In the genomic region with DNA sequence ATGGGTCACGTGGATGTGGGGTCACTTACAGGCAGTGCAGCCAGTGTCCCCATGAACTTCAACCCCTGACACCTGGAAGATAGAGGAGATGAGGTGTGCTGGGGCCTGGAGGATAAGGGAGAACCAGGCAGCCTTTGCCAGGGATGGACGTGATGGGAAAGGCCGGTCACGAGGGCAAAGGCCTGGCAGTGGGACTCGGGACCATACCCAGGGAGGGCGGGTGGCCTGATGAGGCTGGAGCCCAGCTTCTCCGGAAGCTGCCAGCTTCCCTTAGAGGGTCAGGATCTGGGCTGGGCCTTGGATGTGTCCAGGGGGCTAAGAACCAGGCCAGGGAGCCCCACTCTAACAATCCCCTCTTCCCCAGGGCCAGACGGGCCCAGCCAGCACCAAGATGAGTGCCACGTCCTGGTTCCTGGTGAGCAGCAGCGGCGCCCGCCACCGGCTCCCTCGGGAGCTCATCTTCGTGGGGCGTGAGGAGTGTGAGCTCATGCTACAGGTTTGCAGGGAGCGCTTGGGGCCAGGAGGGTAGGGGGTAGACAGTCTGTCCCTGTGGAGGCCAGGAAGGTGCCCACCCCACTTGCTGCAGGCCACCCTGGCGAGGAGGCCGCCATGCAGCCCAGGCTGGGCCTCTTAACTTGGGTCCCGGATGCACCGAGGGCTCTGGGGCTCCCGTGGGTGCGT, we compare ENCODE assay signal across 16 cellular contexts. TPM values are rescaled to one million over a fixed set of nuclear protein-coding genes. Genes with fewer than 3 reads are reported as not detected.
DNase-seq lines count a peak whose midpoint lies in the region; ATAC-seq and TF ChIP-seq lines count a peak whose summit lies in the region.
"Had no signal": no experiment of that assay in that cellular context is flagged by ENCODE, and none has a peak within 500 bp of the region (broad histone marks: within the 10 kb centered on the region; RNA-seq: fewer than 3 reads in every experiment).

No MANE protein-coding gene starts in this region.

- H3K4me3 Mint-ChIP-seq in activated CD8-positive, alpha-beta memory T cell treated with anti-CD3 and anti-CD28 coated beads, Interleukin-2, amount 10 ng/mL, durations not matched to agents 7 days and 5 days, result no peak overlapping the region
- H3K4me3 Mint-ChIP-seq in neural progenitor cell, result peak overlapping the region; percentile 65
- H3K4me3 Mint-ChIP-seq in CD4-positive, alpha-beta T cell, result no peak overlapping the region

- intact Hi-C loops in CD4-positive, alpha-beta T cell (cut with DNase I, micrococcal nuclease), result no loop called here

- no peaks in the 10 kb centered on the region for H3K9me3 Mint-ChIP-seq in activated CD8-positive, alpha-beta memory T cell treated with anti-CD3 and anti-CD28 coated beads, Interleukin-2, amount 10 ng/mL, durations not matched to agents 7 days and 5 days (ENCODE audit: low read depth)
- H3K9me3 Mint-ChIP-seq in neural progenitor cell, result no peaks in the 10 kb centered on the region
- no peaks in the 10 kb centered on the region for H3K9me3 Mint-ChIP-seq in CD4-positive, alpha-beta T cell
- H3K9me3 Mint-ChIP-seq: IgD-negative memory B cell had no signal

- H3K36me3 ChIP-seq in BE2C (no peaks in the 10 kb centered on the region), adipocyte (ENCODE audit: control insufficient read depth, insufficient read depth, low read length, severe bottlenecking) (peaks cover 9% of the 10 kb centered on the region), neural progenitor cell (no peaks in the 10 kb centered on the region)

- peaks cover 5% of the 10 kb centered on the region; the same call in 1 of the 2 replicates for H3K4me1 ChIP-seq in BE2C
- H3K4me1 ChIP-seq in adipocyte (ENCODE audit: control insufficient read depth, insufficient read depth, low read length), result peaks cover 33% of the 10 kb centered on the region
- peaks cover 21% of the 10 kb centered on the region for H3K4me1 ChIP-seq in neural progenitor cell

- H3K4me2 ChIP-seq in neural progenitor cell, result no peak overlapping the region

- H3K79me2 ChIP-seq in neural progenitor cell (ENCODE audit: low read depth), result peaks cover 16% of the 10 kb centered on the region

- TF ChIP-seq CTCF in BE2C (IDR thresholded peaks at IDR 0.05; ENCODE audit: low read depth, low read length), result no peak
- TF ChIP-seq CTCF in neural progenitor cell (IDR thresholded peaks at IDR 0.05), result no peak
- no peak for TF ChIP-seq CTCF in CD4-positive, alpha-beta T cell (IDR thresholded peaks at IDR 0.05)

- no peak overlapping the region for H2AFZ ChIP-seq in neural progenitor cell (replicated peaks)

- H3K27me3 ChIP-seq in BE2C, result peaks cover 24% of the 10 kb centered on the region
- no peaks in the 10 kb centered on the region for H3K27me3 ChIP-seq in adipocyte (replicated peaks; ENCODE audit: control insufficient read depth, insufficient read depth, low read length)
- peaks cover 31% of the 10 kb centered on the region for H3K27me3 ChIP-seq in neural progenitor cell
- H3K27me3 ChIP-seq in CD4-positive, alpha-beta T cell (ENCODE audit: control insufficient read depth, insufficient read depth, low read length), result peaks cover 12% of the 10 kb centered on the region
- H3K27me3 ChIP-seq: Peyer's patch had no signal

- H3K4me1 Mint-ChIP-seq in activated CD8-positive, alpha-beta memory T cell treated with anti-CD3 and anti-CD28 coated beads, Interleukin-2, amount 10 ng/mL, durations not matched to agents 7 days and 5 days, result peaks cover 2% of the 10 kb centered on the region
- peaks cover 13% of the 10 kb centered on the region for H3K4me1 Mint-ChIP-seq in neural progenitor cell
- H3K4me1 Mint-ChIP-seq in CD4-positive, alpha-beta T cell (ENCODE audit: low read depth), result peaks cover 6% of the 10 kb centered on the region

- DNase-seq in activated CD8-positive, alpha-beta memory T cell treated with anti-CD3 and anti-CD28 coated beads, Interleukin-2, amount 10 ng/mL, durations not matched to agents 7 days and 5 days, result peak; percentile 38
- no peak for DNase-seq in activated CD8-positive, alpha-beta memory T cell treated with anti-CD3 and anti-CD28 coated beads for 24 hours
- DNase-seq in BE2C (peak; percentile 5), adipocyte (ENCODE audit: low read depth) (no peak), neural progenitor cell (ENCODE audit: low spot score) (peak; percentile 2), MV-4-11 (lab: John Stamatoyannopoulos, UW) (no peak)
- DNase-seq in central memory CD4-positive, alpha-beta T cell, result no peak
- no peak for DNase-seq in CD4-positive, alpha-beta T cell
- DNase-seq: 8988T, C1 segment of cervical spinal cord, COR-L47, NCI-H1436 treated with DMSO at 0.1 percent for 48 hours, NCI-H2081, NCI-H524, Peyer's patch had no signal

- H3F3A ChIP-seq in neural progenitor cell (ENCODE audit: low read depth), result peaks cover 16% of the 10 kb centered on the region

- no peaks in the 10 kb centered on the region for H3K9me3 ChIP-seq in BE2C
- no peaks in the 10 kb centered on the region for H3K9me3 ChIP-seq in adipocyte (ENCODE audit: control insufficient read depth, low read length)
- H3K9me3 ChIP-seq in neural progenitor cell (ENCODE audit: low read depth), result no peaks in the 10 kb centered on the region
- H3K9me3 ChIP-seq in CD4-positive, alpha-beta T cell (ENCODE audit: control insufficient read depth, low read length), result no peaks in the 10 kb centered on the region
- H3K9me3 ChIP-seq: Peyer's patch had no signal

- no peaks in the 10 kb centered on the region for H3K36me3 Mint-ChIP-seq in activated CD8-positive, alpha-beta memory T cell treated with anti-CD3 and anti-CD28 coated beads, Interleukin-2, amount 10 ng/mL, durations not matched to agents 7 days and 5 days
- H3K36me3 Mint-ChIP-seq in neural progenitor cell, result peaks cover 2% of the 10 kb centered on the region
- no peaks in the 10 kb centered on the region for H3K36me3 Mint-ChIP-seq in CD4-positive, alpha-beta T cell (ENCODE audit: low read depth)
- H3K36me3 Mint-ChIP-seq: IgD-negative memory B cell had no signal

- CTCF ChIA-PET in activated CD8-positive, alpha-beta memory T cell treated with anti-CD3 and anti-CD28 coated beads, Interleukin-2, amount 10 ng/mL, durations not matched to agents 7 days and 5 days (lab: Charles Lee), result interaction anchor here (1.2 kb wide), 1 partner anchor 100 kb away, joined by 5 read pairs; no protein-coding TSS in a partner anchor
- CTCF ChIA-PET in CD4-positive, alpha-beta T cell (lab: Charles Lee), result no interaction called here

- H3K4me3 ChIP-seq in BE2C (ENCODE audit: low read depth, low read length), result no peak overlapping the region
- H3K4me3 ChIP-seq in adipocyte (ENCODE audit: low read length), result no peak overlapping the region
- no peak overlapping the region for H3K4me3 ChIP-seq in neural progenitor cell
- H3K4me3 ChIP-seq: Peyer's patch had no signal

- no peak overlapping the region for H3K27ac ChIP-seq in neural progenitor cell
- H3K27ac ChIP-seq in CD4-positive, alpha-beta T cell (ENCODE audit: low read depth, low read length), result no peak overlapping the region
- H3K27ac ChIP-seq: Peyer's patch had no signal

- H3K9ac ChIP-seq in adipocyte (ENCODE audit: low read length) (peak overlapping the region; percentile 13), neural progenitor cell (no peak overlapping the region)

- H3K27ac Mint-ChIP-seq in activated CD8-positive, alpha-beta memory T cell treated with anti-CD3 and anti-CD28 coated beads, Interleukin-2, amount 10 ng/mL, durations not matched to agents 7 days and 5 days, result no peak overlapping the region
- no peak overlapping the region for H3K27ac Mint-ChIP-seq in neural progenitor cell
- H3K27ac Mint-ChIP-seq in CD4-positive, alpha-beta T cell, result no peak overlapping the region

- H4K20me1 ChIP-seq in neural progenitor cell (ENCODE audit: low read depth), result peaks cover 47% of the 10 kb centered on the region

- POLR2A ChIA-PET in CD4-positive, alpha-beta T cell (lab: Charles Lee), result no interaction called here

- no peak for ATAC-seq in activated CD8-positive, alpha-beta memory T cell treated with anti-CD3 and anti-CD28 coated beads, Interleukin-2, amount 10 ng/mL, durations not matched to agents 7 days and 5 days
- ATAC-seq in CD4-positive, alpha-beta T cell (ENCODE audit: poor library complexity), result no peak

- H3K27me3 Mint-ChIP-seq in activated CD8-positive, alpha-beta memory T cell treated with anti-CD3 and anti-CD28 coated beads, Interleukin-2, amount 10 ng/mL, durations not matched to agents 7 days and 5 days, result peaks cover 11% of the 10 kb centered on the region
- H3K27me3 Mint-ChIP-seq in neural progenitor cell (ENCODE audit: insufficient read depth, low read depth), result peaks cover 27% of the 10 kb centered on the region
- peaks cover 12% of the 10 kb centered on the region for H3K27me3 Mint-ChIP-seq in CD4-positive, alpha-beta T cell

RNA-seq across cellular contexts. Expression of a gene that starts 3.1 kb away (rescaled TPM):
- 1 to 10 TPM; 4.6 to 8.5 TPM for total RNA-seq in activated CD8-positive, alpha-beta memory T cell treated with anti-CD3 and anti-CD28 coated beads, Interleukin-2, amount 10 ng/mL, durations not matched to agents 7 days and 5 days
- 3.4 TPM for polyA plus RNA-seq in BE2C (2012; ENCODE audit: insufficient read depth, insufficient read length, low read depth)
- total RNA-seq in neural progenitor cell (ENCODE audit: low replicate concordance), result 3.0 and 13.7 TPM in 2 replicates
- total RNA-seq in CD4-positive, alpha-beta T cell, result 1 to 10 TPM; 4.4 to 4.7 TPM
- polyA plus RNA-seq: IgD-negative memory B cell had no signal

RNA-seq across cellular contexts. Expression of a gene that starts 56.5 kb away (rescaled TPM):
- not detected for total RNA-seq in activated CD8-positive, alpha-beta memory T cell treated with anti-CD3 and anti-CD28 coated beads, Interleukin-2, amount 10 ng/mL, durations not matched to agents 7 days and 5 days
- 1.9 TPM for polyA plus RNA-seq in BE2C (2012; ENCODE audit: insufficient read depth, insufficient read length, low read depth)
- total RNA-seq in neural progenitor cell (ENCODE audit: low replicate concordance), result not detected in 2 replicates
- 1 to 10 TPM; 1.6 to 2.1 TPM for total RNA-seq in CD4-positive, alpha-beta T cell

Comparison
In these comparisons a context has a peak if more than half of its experiments do, and no peak if none do; other contexts are left out.
1. DNase-seq: peak in activated CD8-positive, alpha-beta memory T cell treated with anti-CD3 and anti-CD28 coated beads, Interleukin-2, amount 10 ng/mL, durations not matched to agents 7 days and 5 days (single experiment), BE2C (single experiment) and neural progenitor cell (single experiment); none in activated CD8-positive, alpha-beta memory T cell treated with anti-CD3 and anti-CD28 coated beads for 24 hours (single experiment), adipocyte (single experiment), MV-4-11 (single experiment), central memory CD4-positive, alpha-beta T cell (single experiment) and CD4-positive, alpha-beta T cell (0 of 10).